In the genomic region with DNA sequence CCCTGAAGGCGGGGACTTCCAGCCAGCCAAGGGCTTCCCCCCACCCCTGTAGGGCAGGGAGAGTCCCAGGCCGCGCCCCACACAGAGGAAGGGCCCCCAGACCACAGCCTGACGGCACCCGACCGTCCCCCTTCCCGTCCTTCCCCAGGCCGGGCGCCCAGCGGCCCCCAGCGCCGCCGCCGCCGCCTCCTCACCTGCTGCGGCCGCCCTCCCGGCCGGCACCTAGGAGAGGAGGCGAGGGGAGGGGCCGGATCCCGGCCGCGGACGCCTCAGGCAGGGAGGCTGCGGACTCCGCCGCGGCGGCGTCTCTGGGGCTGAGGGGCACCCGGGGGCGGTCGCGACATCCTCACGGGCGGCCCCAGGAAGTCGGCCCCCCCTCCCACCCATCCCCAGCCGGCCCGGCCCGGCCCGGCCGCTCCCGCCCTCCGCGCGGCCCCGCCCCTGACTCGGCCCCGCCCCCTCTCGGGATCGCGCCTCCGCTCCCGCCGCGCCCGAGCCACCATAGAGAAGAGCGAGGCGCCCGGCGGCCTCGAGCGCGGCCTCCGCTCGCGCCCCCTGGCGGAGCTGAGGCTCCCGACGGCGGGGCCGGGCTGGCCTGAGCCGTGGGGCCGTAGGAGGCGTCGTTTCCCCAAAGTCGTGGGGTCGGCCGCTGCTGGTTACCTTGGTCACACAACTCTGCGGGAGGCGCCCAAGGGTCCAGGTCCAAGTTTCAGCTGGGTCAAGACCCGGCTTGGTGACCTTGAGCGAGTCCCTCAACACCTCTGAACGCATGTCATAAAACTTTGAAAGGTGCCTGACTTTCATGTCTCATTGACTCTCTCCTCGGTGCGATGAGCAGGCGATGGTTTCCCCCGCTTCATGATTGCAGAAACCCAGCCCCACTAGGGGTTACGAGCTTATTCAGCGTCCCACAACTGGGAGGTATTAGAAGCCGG, we compare ENCODE assay signal across 1 cellular context.
TF ChIP-seq lines count a peak whose summit lies in the region.

No MANE protein-coding gene starts in this region.

TF ChIP-seq in GM12878, 131 proteins besides CTCF, POLR2A, EP300 and RAD21 (continued from another document and continues in another):
- TF ChIP-seq, protein P1, sequence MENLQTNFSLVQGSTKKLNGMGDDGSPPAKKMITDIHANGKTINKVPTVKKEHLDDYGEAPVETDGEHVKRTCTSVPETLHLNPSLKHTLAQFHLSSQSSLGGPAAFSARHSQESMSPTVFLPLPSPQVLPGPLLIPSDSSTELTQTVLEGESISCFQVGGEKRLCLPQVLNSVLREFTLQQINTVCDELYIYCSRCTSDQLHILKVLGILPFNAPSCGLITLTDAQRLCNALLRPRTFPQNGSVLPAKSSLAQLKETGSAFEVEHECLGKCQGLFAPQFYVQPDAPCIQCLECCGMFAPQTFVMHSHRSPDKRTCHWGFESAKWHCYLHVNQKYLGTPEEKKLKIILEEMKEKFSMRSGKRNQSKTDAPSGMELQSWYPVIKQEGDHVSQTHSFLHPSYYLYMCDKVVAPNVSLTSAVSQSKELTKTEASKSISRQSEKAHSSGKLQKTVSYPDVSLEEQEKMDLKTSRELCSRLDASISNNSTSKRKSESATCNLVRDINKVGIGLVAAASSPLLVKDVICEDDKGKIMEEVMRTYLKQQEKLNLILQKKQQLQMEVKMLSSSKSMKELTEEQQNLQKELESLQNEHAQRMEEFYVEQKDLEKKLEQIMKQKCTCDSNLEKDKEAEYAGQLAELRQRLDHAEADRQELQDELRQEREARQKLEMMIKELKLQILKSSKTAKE (IDR thresholded peaks at IDR 0.05; ENCODE audit: low read depth, poor library complexity, severe bottlenecking): peak; percentile 21
- TF ChIP-seq POU2F2 (IDR thresholded peaks at IDR 0.05; ENCODE audit: borderline replicate concordance, low read depth, low read length) (0 out of 3 replicates have a peak, but pooled peaks have one; percentile 58), SRF (IDR thresholded peaks at IDR 0.05; ENCODE audit: low read depth in 2 of 2, low read length in 2 of 2) (0 out of 4 replicates have a peak, but pooled peaks of 1 of the 2 experiments have one; percentile 11), EED (IDR thresholded peaks at IDR 0.05; ENCODE audit: low read depth) (no peak; the same call in 1 of the 2 replicates), ZNF24 (IDR thresholded peaks at IDR 0.05) (peak; percentile 43), ATF7 (IDR thresholded peaks at IDR 0.05; ENCODE audit: low read depth) (peak; percentile 44; the same call in 1 of the 2 replicates), RELA (IDR thresholded peaks at IDR 0.05; ENCODE audit: borderline replicate concordance, partially characterized antibody) (peak; percentile 96), IKZF1 (conservative IDR thresholded peaks at IDR 0.05) (peak; percentile 94), HDAC2 (IDR thresholded peaks at IDR 0.05) (no peak), CBX5 (IDR thresholded peaks at IDR 0.05; ENCODE audit: low read depth) (peak; percentile 57; the same call in 1 of the 2 replicates), MXI1 (IDR thresholded peaks at IDR 0.05; ENCODE audit: low read depth, low read length) (peak; percentile 66), PML (IDR thresholded peaks at IDR 0.05; ENCODE audit: low read length) (no peak), KLF5 (IDR thresholded peaks at IDR 0.05; ENCODE audit: partially characterized antibody) (peak; percentile 86), SREBF2 (IDR thresholded peaks at IDR 0.05; ENCODE audit: low read length) (no peak), POLR2AphosphoS2 (IDR thresholded peaks at IDR 0.05; ENCODE audit: low read depth, low read length) (peak; percentile 68), NR2C1 (IDR thresholded peaks at IDR 0.05) (0 out of 2 replicates have a peak, but pooled peaks have one; percentile 18), CREB1 (IDR thresholded peaks at IDR 0.05; ENCODE audit: low read depth) (peak; percentile 32; the same call in 1 of the 2 replicates), SP1 (IDR thresholded peaks at IDR 0.05; ENCODE audit: low read depth, low read length) (peak; percentile 26), LARP7 (IDR thresholded peaks at IDR 0.05) (peak; percentile 86), ZNF217 (IDR thresholded peaks at IDR 0.05) (peak; percentile 71), ASH2L (IDR thresholded peaks at IDR 0.05; ENCODE audit: borderline replicate concordance, low read depth) (no peak), CHD2 (IDR thresholded peaks at IDR 0.05; ENCODE audit: borderline replicate concordance, low read depth, low read length) (peak; percentile 61), MTA3 (IDR thresholded peaks at IDR 0.05; ENCODE audit: borderline replicate concordance, low read length) (0 out of 2 replicates have a peak, but pooled peaks have one; percentile 49), BACH1 (IDR thresholded peaks at IDR 0.05; ENCODE audit: borderline replicate concordance) (peak; percentile 88; the same call in 1 of the 2 replicates), STAT3 (IDR thresholded peaks at IDR 0.05; ENCODE audit: low read depth, low read length) (no peak), YY1 (IDR thresholded peaks at IDR 0.05; ENCODE audit: low read depth, low read length) (peak; percentile 87), TCF3 (IDR thresholded peaks at IDR 0.05; ENCODE audit: borderline replicate concordance, insufficient read depth, low read depth, low read length) (peak; percentile 62; the same call in 1 of the 2 replicates), ZSCAN29 (IDR thresholded peaks at IDR 0.05) (peak; percentile 64; the same call in 1 of the 2 replicates), IRF4 (IDR thresholded peaks at IDR 0.05; ENCODE audit: low read depth, low read length) (0 out of 2 replicates have a peak, but pooled peaks have one; percentile 31), RFX5 (IDR thresholded peaks at IDR 0.05; ENCODE audit: low read depth, low read length) (0 out of 2 replicates have a peak, but pooled peaks have one; percentile 7), MEF2B (IDR thresholded peaks at IDR 0.05; ENCODE audit: partially characterized antibody, poor library complexity, severe bottlenecking) (peak; percentile 8), PAX5 (IDR thresholded peaks at IDR 0.05; ENCODE audit: borderline replicate concordance, low read depth, low read length) (peak; percentile 84; the same call in 1 of the 2 replicates), ESRRA (IDR thresholded peaks at IDR 0.05; ENCODE audit: low read length) (0 out of 2 replicates have a peak, but pooled peaks have one; percentile 73), SMAD5 (IDR thresholded peaks at IDR 0.05; ENCODE audit: low read depth) (0 out of 2 replicates have a peak, but pooled peaks have one; percentile 16), TCF12 (IDR thresholded peaks at IDR 0.05; ENCODE audit: low read depth, low read length) (peak; percentile 90; the same call in 1 of the 2 replicates)
- TF ChIP-seq, protein P2, sequence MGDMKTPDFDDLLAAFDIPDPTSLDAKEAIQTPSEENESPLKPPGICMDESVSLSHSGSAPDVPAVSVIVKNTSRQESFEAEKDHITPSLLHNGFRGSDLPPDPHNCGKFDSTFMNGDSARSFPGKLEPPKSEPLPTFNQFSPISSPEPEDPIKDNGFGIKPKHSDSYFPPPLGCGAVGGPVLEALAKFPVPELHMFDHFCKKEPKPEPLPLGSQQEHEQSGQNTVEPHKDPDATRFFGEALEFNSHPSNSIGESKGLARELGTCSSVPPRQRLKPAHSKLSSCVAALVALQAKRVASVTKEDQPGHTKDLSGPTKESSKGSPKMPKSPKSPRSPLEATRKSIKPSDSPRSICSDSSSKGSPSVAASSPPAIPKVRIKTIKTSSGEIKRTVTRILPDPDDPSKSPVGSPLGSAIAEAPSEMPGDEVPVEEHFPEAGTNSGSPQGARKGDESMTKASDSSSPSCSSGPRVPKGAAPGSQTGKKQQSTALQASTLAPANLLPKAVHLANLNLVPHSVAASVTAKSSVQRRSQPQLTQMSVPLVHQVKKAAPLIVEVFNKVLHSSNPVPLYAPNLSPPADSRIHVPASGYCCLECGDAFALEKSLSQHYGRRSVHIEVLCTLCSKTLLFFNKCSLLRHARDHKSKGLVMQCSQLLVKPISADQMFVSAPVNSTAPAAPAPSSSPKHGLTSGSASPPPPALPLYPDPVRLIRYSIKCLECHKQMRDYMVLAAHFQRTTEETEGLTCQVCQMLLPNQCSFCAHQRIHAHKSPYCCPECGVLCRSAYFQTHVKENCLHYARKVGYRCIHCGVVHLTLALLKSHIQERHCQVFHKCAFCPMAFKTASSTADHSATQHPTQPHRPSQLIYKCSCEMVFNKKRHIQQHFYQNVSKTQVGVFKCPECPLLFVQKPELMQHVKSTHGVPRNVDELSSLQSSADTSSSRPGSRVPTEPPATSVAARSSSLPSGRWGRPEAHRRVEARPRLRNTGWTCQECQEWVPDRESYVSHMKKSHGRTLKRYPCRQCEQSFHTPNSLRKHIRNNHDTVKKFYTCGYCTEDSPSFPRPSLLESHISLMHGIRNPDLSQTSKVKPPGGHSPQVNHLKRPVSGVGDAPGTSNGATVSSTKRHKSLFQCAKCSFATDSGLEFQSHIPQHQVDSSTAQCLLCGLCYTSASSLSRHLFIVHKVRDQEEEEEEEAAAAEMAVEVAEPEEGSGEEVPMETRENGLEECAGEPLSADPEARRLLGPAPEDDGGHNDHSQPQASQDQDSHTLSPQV (IDR thresholded peaks at IDR 0.05): peak; percentile 57; the same call in 1 of the 2 replicates
- TF ChIP-seq, protein P3, sequence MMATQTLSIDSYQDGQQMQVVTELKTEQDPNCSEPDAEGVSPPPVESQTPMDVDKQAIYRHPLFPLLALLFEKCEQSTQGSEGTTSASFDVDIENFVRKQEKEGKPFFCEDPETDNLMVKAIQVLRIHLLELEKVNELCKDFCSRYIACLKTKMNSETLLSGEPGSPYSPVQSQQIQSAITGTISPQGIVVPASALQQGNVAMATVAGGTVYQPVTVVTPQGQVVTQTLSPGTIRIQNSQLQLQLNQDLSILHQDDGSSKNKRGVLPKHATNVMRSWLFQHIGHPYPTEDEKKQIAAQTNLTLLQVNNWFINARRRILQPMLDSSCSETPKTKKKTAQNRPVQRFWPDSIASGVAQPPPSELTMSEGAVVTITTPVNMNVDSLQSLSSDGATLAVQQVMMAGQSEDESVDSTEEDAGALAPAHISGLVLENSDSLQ (IDR thresholded peaks at IDR 0.05): no peak; the same call in 1 of the 2 replicates
- TF ChIP-seq, protein P4, sequence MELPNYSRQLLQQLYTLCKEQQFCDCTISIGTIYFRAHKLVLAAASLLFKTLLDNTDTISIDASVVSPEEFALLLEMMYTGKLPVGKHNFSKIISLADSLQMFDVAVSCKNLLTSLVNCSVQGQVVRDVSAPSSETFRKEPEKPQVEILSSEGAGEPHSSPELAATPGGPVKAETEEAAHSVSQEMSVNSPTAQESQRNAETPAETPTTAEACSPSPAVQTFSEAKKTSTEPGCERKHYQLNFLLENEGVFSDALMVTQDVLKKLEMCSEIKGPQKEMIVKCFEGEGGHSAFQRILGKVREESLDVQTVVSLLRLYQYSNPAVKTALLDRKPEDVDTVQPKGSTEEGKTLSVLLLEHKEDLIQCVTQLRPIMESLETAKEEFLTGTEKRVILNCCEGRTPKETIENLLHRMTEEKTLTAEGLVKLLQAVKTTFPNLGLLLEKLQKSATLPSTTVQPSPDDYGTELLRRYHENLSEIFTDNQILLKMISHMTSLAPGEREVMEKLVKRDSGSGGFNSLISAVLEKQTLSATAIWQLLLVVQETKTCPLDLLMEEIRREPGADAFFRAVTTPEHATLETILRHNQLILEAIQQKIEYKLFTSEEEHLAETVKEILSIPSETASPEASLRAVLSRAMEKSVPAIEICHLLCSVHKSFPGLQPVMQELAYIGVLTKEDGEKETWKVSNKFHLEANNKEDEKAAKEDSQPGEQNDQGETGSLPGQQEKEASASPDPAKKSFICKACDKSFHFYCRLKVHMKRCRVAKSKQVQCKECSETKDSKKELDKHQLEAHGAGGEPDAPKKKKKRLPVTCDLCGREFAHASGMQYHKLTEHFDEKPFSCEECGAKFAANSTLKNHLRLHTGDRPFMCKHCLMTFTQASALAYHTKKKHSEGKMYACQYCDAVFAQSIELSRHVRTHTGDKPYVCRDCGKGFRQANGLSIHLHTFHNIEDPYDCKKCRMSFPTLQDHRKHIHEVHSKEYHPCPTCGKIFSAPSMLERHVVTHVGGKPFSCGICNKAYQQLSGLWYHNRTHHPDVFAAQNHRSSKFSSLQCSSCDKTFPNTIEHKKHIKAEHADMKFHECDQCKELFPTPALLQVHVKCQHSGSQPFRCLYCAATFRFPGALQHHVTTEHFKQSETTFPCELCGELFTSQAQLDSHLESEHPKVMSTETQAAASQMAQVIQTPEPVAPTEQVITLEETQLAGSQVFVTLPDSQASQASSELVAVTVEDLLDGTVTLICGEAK (IDR thresholded peaks at IDR 0.05; ENCODE audit: borderline replicate concordance): no peak
- TF ChIP-seq, protein P5, sequence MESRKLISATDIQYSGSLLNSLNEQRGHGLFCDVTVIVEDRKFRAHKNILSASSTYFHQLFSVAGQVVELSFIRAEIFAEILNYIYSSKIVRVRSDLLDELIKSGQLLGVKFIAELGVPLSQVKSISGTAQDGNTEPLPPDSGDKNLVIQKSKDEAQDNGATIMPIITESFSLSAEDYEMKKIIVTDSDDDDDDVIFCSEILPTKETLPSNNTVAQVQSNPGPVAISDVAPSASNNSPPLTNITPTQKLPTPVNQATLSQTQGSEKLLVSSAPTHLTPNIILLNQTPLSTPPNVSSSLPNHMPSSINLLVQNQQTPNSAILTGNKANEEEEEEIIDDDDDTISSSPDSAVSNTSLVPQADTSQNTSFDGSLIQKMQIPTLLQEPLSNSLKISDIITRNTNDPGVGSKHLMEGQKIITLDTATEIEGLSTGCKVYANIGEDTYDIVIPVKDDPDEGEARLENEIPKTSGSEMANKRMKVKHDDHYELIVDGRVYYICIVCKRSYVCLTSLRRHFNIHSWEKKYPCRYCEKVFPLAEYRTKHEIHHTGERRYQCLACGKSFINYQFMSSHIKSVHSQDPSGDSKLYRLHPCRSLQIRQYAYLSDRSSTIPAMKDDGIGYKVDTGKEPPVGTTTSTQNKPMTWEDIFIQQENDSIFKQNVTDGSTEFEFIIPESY (IDR thresholded peaks at IDR 0.05): no peak
- TF ChIP-seq, protein P6, sequence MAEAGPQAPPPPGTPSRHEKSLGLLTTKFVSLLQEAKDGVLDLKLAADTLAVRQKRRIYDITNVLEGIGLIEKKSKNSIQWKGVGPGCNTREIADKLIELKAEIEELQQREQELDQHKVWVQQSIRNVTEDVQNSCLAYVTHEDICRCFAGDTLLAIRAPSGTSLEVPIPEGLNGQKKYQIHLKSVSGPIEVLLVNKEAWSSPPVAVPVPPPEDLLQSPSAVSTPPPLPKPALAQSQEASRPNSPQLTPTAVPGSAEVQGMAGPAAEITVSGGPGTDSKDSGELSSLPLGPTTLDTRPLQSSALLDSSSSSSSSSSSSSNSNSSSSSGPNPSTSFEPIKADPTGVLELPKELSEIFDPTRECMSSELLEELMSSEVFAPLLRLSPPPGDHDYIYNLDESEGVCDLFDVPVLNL (IDR thresholded peaks at IDR 0.05; ENCODE audit: low read depth, low read length): 0 out of 2 replicates have a peak, but pooled peaks have one; percentile 49
